ENCODE assay signal across 12 cellular contexts in genomic region chr17:37107406-37108083, GRCh38.
DNase-seq lines count a peak whose midpoint lies in the region; ATAC-seq and TF ChIP-seq lines count a peak whose summit lies in the region.
"Had no signal": no experiment of that assay in that cellular context is flagged by ENCODE, and none has a peak within 500 bp of the region (broad histone marks: within the 10 kb centered on the region; RNA-seq: fewer than 3 reads in every experiment).

No MANE protein-coding gene starts in this region.

- H3K4me1 ChIP-seq in neuronal stem cell (ENCODE audit: control insufficient read depth in 2 of 2, insufficient read depth in 1 of 2, low read depth in 1 of 2, low read length in 2 of 2): peaks cover 0 to 20% of the 10 kb centered on the region in 2 donors
- H3K4me1 ChIP-seq in naive thymus-derived CD4-positive, alpha-beta T cell (ENCODE audit: control insufficient read depth in 2 of 2, insufficient read depth in 2 of 2, low read length in 2 of 2): no peaks in the 10 kb centered on the region
- H3K4me1 ChIP-seq: BLaER1 treated with 17β-estradiol and CSF1 and Interleukin-3, amounts not matched to agents 10 nM and 100 nM had no signal

- no peak overlapping the region for H3K9ac ChIP-seq in neuronal stem cell (ENCODE audit: low read depth, low read length, poor library complexity)
- H3K9ac ChIP-seq: BLaER1 treated with 17β-estradiol and CSF1 and Interleukin-3, amounts not matched to agents 10 nM and 100 nM had no signal

- no peak overlapping the region for H3K14ac ChIP-seq in neuronal stem cell (ENCODE audit: low read length)

- H3K36me3 Mint-ChIP-seq in endothelial cell (ENCODE audit: low read depth, unreplicated experiment): peaks cover 9% of the 10 kb centered on the region
- peaks cover 0 to 54% (median 22%) of the 10 kb centered on the region in 5 donors for H3K36me3 Mint-ChIP-seq in naive thymus-derived CD4-positive, alpha-beta T cell

- peaks cover 2% of the 10 kb centered on the region for H3K79me1 ChIP-seq in neuronal stem cell (ENCODE audit: low read depth, low read length)

- H2BK12ac ChIP-seq in neuronal stem cell (ENCODE audit: low read length): no peak overlapping the region

- H2BK5ac ChIP-seq in neuronal stem cell (ENCODE audit: low read length): no peak overlapping the region

- DNase-seq in Ammon's horn (ENCODE audit: low spot score): peak; percentile 91
- DNase-seq in globus pallidus (ENCODE audit: low spot score): peak; percentile 66
- no peak for DNase-seq in neuronal stem cell (ENCODE audit: low spot score)
- no peak for DNase-seq in endothelial cell (ENCODE audit: low spot score)
- no peak for DNase-seq in central memory CD4-positive, alpha-beta T cell
- no peak for DNase-seq in naive thymus-derived CD4-positive, alpha-beta T cell
- DNase-seq: amniotic stem cell had no signal

- peak overlapping the region; percentile 4 for H2AK5ac ChIP-seq in neuronal stem cell (ENCODE audit: low read depth, low read length)

- peak; percentile 84 for ATAC-seq in SK-N-SH treated with all-trans-retinoic acid at 6 μM for 48 hours
- no peak for ATAC-seq in GM18868 (IDR thresholded peaks at IDR 0.05; ENCODE audit: unreplicated experiment)
- no peak for ATAC-seq in naive thymus-derived CD4-positive, alpha-beta T cell
- ATAC-seq: stimulated activated memory B cell treated with anti-CD40 and anti-IgM and Interleukin-4, amounts not matched to agents 10 μg/mL and 1 μg/mL and 100 μg/mL, for 72 hours had no signal

- H3K4me1 Mint-ChIP-seq in endothelial cell (ENCODE audit: unreplicated experiment): peaks cover 53% of the 10 kb centered on the region
- H3K4me1 Mint-ChIP-seq in naive thymus-derived CD4-positive, alpha-beta T cell: no peaks in the 10 kb centered on the region
- H3K4me1 Mint-ChIP-seq: stimulated activated memory B cell treated with anti-CD40 and anti-IgM and Interleukin-4, amounts not matched to agents 10 μg/mL and 1 μg/mL and 100 μg/mL, for 72 hours had no signal

- no peaks in the 10 kb centered on the region for H3K9me3 ChIP-seq in neuronal stem cell (replicated peaks in 1 of 2; ENCODE audit: control insufficient read depth in 2 of 2, insufficient read depth in 1 of 2, low read depth in 1 of 2, low read length in 2 of 2)
- no peaks in the 10 kb centered on the region for H3K9me3 ChIP-seq in naive thymus-derived CD4-positive, alpha-beta T cell (ENCODE audit: control insufficient read depth in 2 of 3, low read length in 3 of 3)
- H3K9me3 ChIP-seq: BLaER1 treated with 17β-estradiol and CSF1 and Interleukin-3, amounts not matched to agents 10 nM and 100 nM had no signal

- no peak overlapping the region for H4K91ac ChIP-seq in neuronal stem cell (ENCODE audit: low read depth, low read length, poor library complexity)

- no peaks in the 10 kb centered on the region for H3K27me3 ChIP-seq in neuronal stem cell (ENCODE audit: control insufficient read depth in 3 of 3, insufficient read depth in 3 of 3, low read depth in 1 of 3, low read length in 3 of 3)
- no peaks in the 10 kb centered on the region for H3K27me3 ChIP-seq in naive thymus-derived CD4-positive, alpha-beta T cell (ENCODE audit: control insufficient read depth in 2 of 2, insufficient read depth in 2 of 2, low read length in 2 of 2)
- H3K27me3 ChIP-seq: BLaER1 treated with 17β-estradiol and CSF1 and Interleukin-3, amounts not matched to agents 10 nM and 100 nM had no signal

- H2BK120ac ChIP-seq in neuronal stem cell (ENCODE audit: low read depth, low read length): no peak overlapping the region

- intact Hi-C loops in naive thymus-derived CD4-positive, alpha-beta T cell (cut with micrococcal nuclease): no loop called here

- no peak for TF ChIP-seq CTCF in endothelial cell (IDR thresholded peaks at IDR 0.05; ENCODE audit: unreplicated experiment)

- no peak overlapping the region for H2BK15ac ChIP-seq in neuronal stem cell (ENCODE audit: low read length)

- peaks cover 22 to 96% of the 10 kb centered on the region in 2 donors for H3K36me3 ChIP-seq in neuronal stem cell (replicated peaks in 1 of 2; ENCODE audit: control insufficient read depth in 2 of 2, insufficient read depth in 2 of 2, low read length in 2 of 2)
- peaks cover 0 to 41% (median 3%) of the 10 kb centered on the region in 3 experiments for H3K36me3 ChIP-seq in naive thymus-derived CD4-positive, alpha-beta T cell (ENCODE audit: control insufficient read depth in 2 of 3, insufficient read depth in 3 of 3, low read length in 3 of 3)

- POLR2A ChIA-PET in naive thymus-derived CD4-positive, alpha-beta T cell (lab: Charles Lee): no interaction called here

- H3K27me3 Mint-ChIP-seq in endothelial cell (ENCODE audit: unreplicated experiment): peaks cover 3% of the 10 kb centered on the region
- H3K27me3 Mint-ChIP-seq in naive thymus-derived CD4-positive, alpha-beta T cell: no peaks in the 10 kb centered on the region
- H3K27me3 Mint-ChIP-seq: stimulated activated memory B cell treated with anti-CD40 and anti-IgM and Interleukin-4, amounts not matched to agents 10 μg/mL and 1 μg/mL and 100 μg/mL, for 72 hours had no signal

- no peak overlapping the region for H3K27ac ChIP-seq in neuronal stem cell (replicated peaks; ENCODE audit: low read length)
- H3K27ac ChIP-seq in naive thymus-derived CD4-positive, alpha-beta T cell (ENCODE audit: low read depth, low read length): no peak overlapping the region

- H3K27ac Mint-ChIP-seq in endothelial cell (ENCODE audit: unreplicated experiment): no peak overlapping the region
- H3K27ac Mint-ChIP-seq in naive thymus-derived CD4-positive, alpha-beta T cell: no peak overlapping the region
- H3K27ac Mint-ChIP-seq: stimulated activated memory B cell treated with anti-CD40 and anti-IgM and Interleukin-4, amounts not matched to agents 10 μg/mL and 1 μg/mL and 100 μg/mL, for 72 hours had no signal

- no peak overlapping the region for H3K4me3 Mint-ChIP-seq in endothelial cell (ENCODE audit: unreplicated experiment)
- no peak overlapping the region for H3K4me3 Mint-ChIP-seq in naive thymus-derived CD4-positive, alpha-beta T cell
- H3K4me3 Mint-ChIP-seq: stimulated activated memory B cell treated with anti-CD40 and anti-IgM and Interleukin-4, amounts not matched to agents 10 μg/mL and 1 μg/mL and 100 μg/mL, for 72 hours had no signal

- no peak overlapping the region for H4K8ac ChIP-seq in neuronal stem cell (ENCODE audit: low read depth, low read length)

- no peak overlapping the region for H3K4me3 ChIP-seq in neuronal stem cell (ENCODE audit: low read length in 2 of 2)
- H3K4me3 ChIP-seq in naive thymus-derived CD4-positive, alpha-beta T cell (ENCODE audit: low read length): no peak overlapping the region
- H3K4me3 ChIP-seq: BLaER1 treated with 17β-estradiol and CSF1 and Interleukin-3, amounts not matched to agents 10 nM and 100 nM; smooth muscle cell had no signal

- H2AFZ ChIP-seq in neuronal stem cell (ENCODE audit: low read length): no peak overlapping the region

- H3K18ac ChIP-seq in neuronal stem cell (ENCODE audit: low read length): no peak overlapping the region

- H3K4ac ChIP-seq in neuronal stem cell (ENCODE audit: low read length): peak overlapping the region; percentile 44

- H3K4me2 ChIP-seq in neuronal stem cell (ENCODE audit: insufficient read depth, low read length, poor library complexity, severe bottlenecking): no peak overlapping the region
- H3K4me2 ChIP-seq: BLaER1 treated with 17β-estradiol and CSF1 and Interleukin-3, amounts not matched to agents 10 nM and 100 nM; smooth muscle cell had no signal

- H3K23ac ChIP-seq in neuronal stem cell (ENCODE audit: low read depth, low read length, poor library complexity): no peak overlapping the region

- WGBS in neuronal stem cell (ENCODE audit: extremely low coverage in 2 of 2, insufficient read length in 2 of 2, insufficient replicate concordance in 1 of 2), 2 donors: no CpG with 5 or more reads among the region's 7 CpGs

- H3K9me3 Mint-ChIP-seq in endothelial cell (ENCODE audit: unreplicated experiment): no peaks in the 10 kb centered on the region
- no peaks in the 10 kb centered on the region for H3K9me3 Mint-ChIP-seq in naive thymus-derived CD4-positive, alpha-beta T cell
- H3K9me3 Mint-ChIP-seq: stimulated activated memory B cell treated with anti-CD40 and anti-IgM and Interleukin-4, amounts not matched to agents 10 μg/mL and 1 μg/mL and 100 μg/mL, for 72 hours had no signal

- CTCF ChIA-PET in naive thymus-derived CD4-positive, alpha-beta T cell (lab: Charles Lee): interaction anchor here (0.5 kb wide), 1 partner anchor 42 kb away, joined by 3 read pairs; no protein-coding TSS in a partner anchor

TF ChIP-seq in SK-N-SH treated with all-trans-retinoic acid at 6 μM for 48 hours, 23 proteins besides CTCF, POLR2A, EP300 and RAD21 (continues in another document):
- TF ChIP-seq RARB (CRISPR knock-in tag; IDR thresholded peaks at IDR 0.05): no peak
- no peak for TF ChIP-seq ZFP3 (CRISPR knock-in tag; IDR thresholded peaks at IDR 0.05)
- TF ChIP-seq, protein P1, sequence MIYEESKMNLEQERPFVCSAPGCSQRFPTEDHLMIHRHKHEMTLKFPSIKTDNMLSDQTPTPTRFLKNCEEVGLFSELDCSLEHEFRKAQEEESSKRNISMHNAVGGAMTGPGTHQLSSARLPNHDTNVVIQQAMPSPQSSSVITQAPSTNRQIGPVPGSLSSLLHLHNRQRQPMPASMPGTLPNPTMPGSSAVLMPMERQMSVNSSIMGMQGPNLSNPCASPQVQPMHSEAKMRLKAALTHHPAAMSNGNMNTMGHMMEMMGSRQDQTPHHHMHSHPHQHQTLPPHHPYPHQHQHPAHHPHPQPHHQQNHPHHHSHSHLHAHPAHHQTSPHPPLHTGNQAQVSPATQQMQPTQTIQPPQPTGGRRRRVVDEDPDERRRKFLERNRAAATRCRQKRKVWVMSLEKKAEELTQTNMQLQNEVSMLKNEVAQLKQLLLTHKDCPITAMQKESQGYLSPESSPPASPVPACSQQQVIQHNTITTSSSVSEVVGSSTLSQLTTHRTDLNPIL (CRISPR knock-in tag; IDR thresholded peaks at IDR 0.05; ENCODE audit: low read depth): no peak
- no peak for TF ChIP-seq ZC3H10 (CRISPR knock-in tag; IDR thresholded peaks at IDR 0.05)
- no peak for TF ChIP-seq ZNF70 (CRISPR knock-in tag; IDR thresholded peaks at IDR 0.05)

Comparison
In these comparisons a context has a peak if more than half of its experiments do, and no peak if none do; other contexts are left out.
1. DNase-seq: peak in Ammon's horn (single experiment) and globus pallidus (single experiment); none in neuronal stem cell (single experiment), endothelial cell (single experiment), central memory CD4-positive, alpha-beta T cell (single experiment) and naive thymus-derived CD4-positive, alpha-beta T cell (0 of 9).